Comparison of ENCODE assay signal across 8 cellular contexts in genomic region chr19:38315657-38316476, GRCh38. TPM values are rescaled to one million over a fixed set of nuclear protein-coding genes. Genes with fewer than 3 reads are reported as not detected.
A peak's percentile ranks its signal among the peaks of the same experiment; 100 is the strongest.
DNase-seq lines count a peak whose midpoint lies in the region; ATAC-seq lines count a peak whose summit lies in the region.

Gene YIF1B, minus strand, starts transcription at chr19:38315947. Its CDS starts 30 bp downstream, at chr19:38315917.

- CTCF ChIA-PET in activated CD8-positive, alpha-beta memory T cell treated with anti-CD3 and anti-CD28 coated beads for 36 hours (lab: Charles Lee): interaction anchor here (0.7 kb wide), 1 partner anchor 88 kb away, joined by 5 read pairs; no protein-coding TSS in a partner anchor

- ATAC-seq in GM21367 (IDR thresholded peaks at IDR 0.05; ENCODE audit: unreplicated experiment): peak; percentile 76

- POLR2A ChIA-PET in activated CD8-positive, alpha-beta memory T cell treated with anti-CD3 and anti-CD28 coated beads for 36 hours (lab: Charles Lee): interaction anchor here (0.6 kb wide), 1 partner anchor 14 kb away, joined by 4 read pairs; no protein-coding TSS in a partner anchor

- DNase-seq in COR-L47 (lab: John Stamatoyannopoulos, UW) (peak; percentile 95), HT1080 (ENCODE audit: low read depth) (peak; percentile 97), NOMO-1 (lab: John Stamatoyannopoulos, UW; ENCODE audit: unreplicated experiment in 2 of 2) (peak; percentile 97 to 98), medulla oblongata (ENCODE audit: extremely low spot score) (peak; percentile 98)
- DNase-seq in effector CD8-positive, alpha-beta T cell (lab: John Stamatoyannopoulos, UW): peak; percentile 93
- DNase-seq in stimulated activated CD4-positive, alpha-beta T cell treated with anti-CD3 and anti-CD28 coated beads, TNF-alpha, amount 100 ng/mL, for 48 hours (ENCODE audit: low read depth in 3 of 3): peak; percentile 91 to 94 (median 94)

RNA-seq across cellular contexts. Expression of gene YIF1B, which starts in this region (rescaled TPM):
- total RNA-seq in HT1080 (2014; rRNA removed; shearing (Covaris generic)): 120 and 122 TPM in 2 replicates
- 102 and 134 TPM in 2 replicates for polyA plus RNA-seq in HT1080 (2015; cell fraction: cytosol; rRNA removed)
- polyA plus RNA-seq in HT1080 (2015; cell fraction: nucleus; rRNA removed): 96.4 and 108 TPM in 2 replicates
- total RNA-seq in activated CD8-positive, alpha-beta memory T cell treated with anti-CD3 and anti-CD28 coated beads for 36 hours: 10 to 100 TPM; 62.4 to 63.0 TPM

Comparison
In these comparisons a context has a peak if more than half of its experiments do, and no peak if none do; other contexts are left out.
1. Peak in every context shown above with its lines: DNase-seq and ATAC-seq.